In the genomic region with DNA sequence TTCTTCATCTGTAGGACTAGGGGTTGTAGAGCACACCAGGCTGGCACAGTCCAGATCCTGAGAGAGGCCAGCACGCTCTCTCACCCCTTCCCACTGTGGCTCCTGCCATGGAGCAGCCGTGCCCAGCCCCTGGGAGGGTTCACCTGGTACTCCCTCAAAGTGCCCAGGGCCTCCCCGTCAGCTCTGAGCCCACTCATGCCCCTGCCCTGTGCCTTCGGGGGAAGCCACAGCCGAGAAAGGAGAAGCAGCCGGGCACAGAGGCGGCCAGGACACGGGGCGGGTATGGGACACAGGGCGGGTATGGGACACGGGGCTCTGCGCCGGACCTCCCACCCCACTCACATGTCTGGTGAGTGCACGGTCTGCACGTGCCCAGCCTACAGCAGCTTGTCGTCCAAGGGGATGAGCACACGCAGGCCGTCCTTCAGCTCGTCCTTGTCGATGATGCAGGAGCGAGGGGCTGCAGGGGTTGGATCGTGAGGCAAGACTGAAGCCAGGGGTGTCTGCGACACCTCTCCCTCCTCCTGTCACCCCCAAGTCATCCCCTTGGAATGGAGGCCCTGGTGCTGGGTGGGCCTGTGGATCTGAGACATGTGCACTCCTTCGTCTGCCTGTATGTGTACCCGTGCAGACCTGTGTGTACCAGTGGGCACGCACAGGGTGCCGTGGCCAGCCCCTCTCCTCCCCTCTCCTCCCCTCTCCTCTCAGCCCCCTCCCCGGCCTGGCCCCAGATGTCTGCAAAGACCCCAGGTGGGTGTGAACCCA, we compare ENCODE assay signal across 7 cellular contexts.
DNase-seq lines count a peak whose midpoint lies in the region; ATAC-seq and TF ChIP-seq lines count a peak whose summit lies in the region.
"Not testable (repeated sequence)": the region's sequence is repeated elsewhere in the genome, so short reads cannot be mapped to it uniquely, and the experiment has no call there.

No MANE protein-coding gene starts in this region.

- not testable (repeated sequence) for H3K4me3 ChIP-seq in Panc1 (ENCODE audit: low read depth in 2 of 2, low read length in 2 of 2); right cardiac atrium (ENCODE audit: low read length); right lobe of liver; sigmoid colon; stomach

- not testable (repeated sequence) for H3K4me1 ChIP-seq in Panc1 (ENCODE audit: control insufficient read depth, insufficient read depth, low read length); right cardiac atrium (ENCODE audit: control insufficient read depth, insufficient read depth, low read length); right lobe of liver; sigmoid colon; stomach

- H3K27me3 Mint-ChIP-seq in natural killer cell treated with Interleukin-12 subunit alpha and Interleukin-12 subunit beta and Interleukin-15 and Interleukin-18, amount 100 ng/mL, for 72 hours = not testable (repeated sequence)

- DNase-seq in Ammon's horn (ENCODE audit: low spot score) (peak; percentile 5), right cardiac atrium (peak in 2 of 3 donors; percentile 40 to 45), right lobe of liver (peak in 2 of 3 donors; percentile 40 to 48), sigmoid colon (peak; percentile 60), stomach (peak; percentile 23)
- DNase-seq in Panc1 (ENCODE audit: low read depth, low spot score); natural killer cell treated with Interleukin-12 subunit alpha and Interleukin-12 subunit beta and Interleukin-15 and Interleukin-18, amount 100 ng/mL, for 72 hours (ENCODE audit: low spot score): not testable (repeated sequence)

- 87% methylated on average over 25 of the region's 28 CpGs for WGBS in right cardiac atrium
- 74% methylated on average over 8 of the region's 28 CpGs for WGBS in right lobe of liver (ENCODE audit: insufficient coverage, low coverage, low lambda C conversion rate, missing lambda C conversion rate)
- WGBS in sigmoid colon, 2 donors = 90% methylated on average over 28 of the region's 28 CpGs
- 84 to 92% (median 88%) methylated on average over 13 to 23 of the region's 28 CpGs for WGBS in stomach, 5 donors

- intact Hi-C loops in Panc1 (cut with micrococcal nuclease; ENCODE audit: unreplicated experiment); right cardiac atrium (cut with DNase I); right lobe of liver (cut with DNase I); sigmoid colon (cut with DNase I); stomach (cut with DNase I; ENCODE audit: low total_unique reads): not testable (repeated sequence)

- H3K27me3 ChIP-seq in Panc1 (ENCODE audit: control insufficient read depth, insufficient read depth, low read length); right cardiac atrium (ENCODE audit: control insufficient read depth, insufficient read depth); right lobe of liver; sigmoid colon; stomach: not testable (repeated sequence)

- TF ChIP-seq CTCF in Panc1 (IDR thresholded peaks at IDR 0.05); right lobe of liver (IDR thresholded peaks at IDR 0.05); sigmoid colon (IDR thresholded peaks at IDR 0.05); stomach (IDR thresholded peaks at IDR 0.05): not testable (repeated sequence)

- ATAC-seq in Panc1 (peak; percentile 56; the same call in 1 of the 2 replicates), right cardiac atrium (peak; percentile 42 to 46), right lobe of liver (peak in 2 of 4 donors; percentile 34 to 45)
- peak; percentile 21 to 43 for ATAC-seq in natural killer cell treated with Interleukin-12 subunit alpha and Interleukin-12 subunit beta and Interleukin-15 and Interleukin-18, amount 100 ng/mL, for 72 hours

- not testable (repeated sequence) for H3K4me1 Mint-ChIP-seq in natural killer cell treated with Interleukin-12 subunit alpha and Interleukin-12 subunit beta and Interleukin-15 and Interleukin-18, amount 100 ng/mL, for 72 hours (ENCODE audit: low read depth in 2 of 2)

- H3K27ac Mint-ChIP-seq in natural killer cell treated with Interleukin-12 subunit alpha and Interleukin-12 subunit beta and Interleukin-15 and Interleukin-18, amount 100 ng/mL, for 72 hours = not testable (repeated sequence)

- not testable (repeated sequence) for BruUV-seq in Panc1 (replicated peaks; lab: Mats Ljungman, UMichigan)

- H3K9me3 ChIP-seq in Panc1 (ENCODE audit: control insufficient read depth, insufficient read depth, low read depth, low read length); right cardiac atrium (ENCODE audit: control insufficient read depth, low read length); right lobe of liver; sigmoid colon: not testable (repeated sequence)
- peaks cover 11 to 58% (median 46%) of the 10 kb centered on the region in 4 donors for H3K9me3 ChIP-seq in stomach

- H3K9me3 Mint-ChIP-seq in natural killer cell treated with Interleukin-12 subunit alpha and Interleukin-12 subunit beta and Interleukin-15 and Interleukin-18, amount 100 ng/mL, for 72 hours = not testable (repeated sequence)

- not testable (repeated sequence) for TF ChIP-seq POLR2A in right lobe of liver (IDR thresholded peaks at IDR 0.05); sigmoid colon (IDR thresholded peaks at IDR 0.05); stomach (IDR thresholded peaks at IDR 0.05)

- TF ChIP-seq EP300 in sigmoid colon (IDR thresholded peaks at IDR 0.05); stomach (IDR thresholded peaks at IDR 0.05): not testable (repeated sequence)

- not testable (repeated sequence) for H3K27ac ChIP-seq in Panc1 (ENCODE audit: low read length); right cardiac atrium (ENCODE audit: low read length); right lobe of liver; sigmoid colon; stomach

- H3K4me3 Mint-ChIP-seq in natural killer cell treated with Interleukin-12 subunit alpha and Interleukin-12 subunit beta and Interleukin-15 and Interleukin-18, amount 100 ng/mL, for 72 hours = not testable (repeated sequence)

- in situ Hi-C loops in Panc1 (cut with HindIII; ENCODE audit: low pct_unique_long_range_greater_than_20kb, low sequenced_read_pairs) = not testable (repeated sequence)

- POLR2A ChIA-PET in Panc1 (lab: Charles Lee) = not testable (repeated sequence)

- CTCF ChIA-PET in Panc1 (lab: Charles Lee) = not testable (repeated sequence)

- not testable (repeated sequence) for H3K36me3 ChIP-seq in Panc1 (ENCODE audit: control insufficient read depth, insufficient read depth, low read length); right lobe of liver; sigmoid colon; stomach

- not testable (repeated sequence) for H3K36me3 Mint-ChIP-seq in natural killer cell treated with Interleukin-12 subunit alpha and Interleukin-12 subunit beta and Interleukin-15 and Interleukin-18, amount 100 ng/mL, for 72 hours
